ENCODE assay signal across 25 cellular contexts in the genomic region with DNA sequence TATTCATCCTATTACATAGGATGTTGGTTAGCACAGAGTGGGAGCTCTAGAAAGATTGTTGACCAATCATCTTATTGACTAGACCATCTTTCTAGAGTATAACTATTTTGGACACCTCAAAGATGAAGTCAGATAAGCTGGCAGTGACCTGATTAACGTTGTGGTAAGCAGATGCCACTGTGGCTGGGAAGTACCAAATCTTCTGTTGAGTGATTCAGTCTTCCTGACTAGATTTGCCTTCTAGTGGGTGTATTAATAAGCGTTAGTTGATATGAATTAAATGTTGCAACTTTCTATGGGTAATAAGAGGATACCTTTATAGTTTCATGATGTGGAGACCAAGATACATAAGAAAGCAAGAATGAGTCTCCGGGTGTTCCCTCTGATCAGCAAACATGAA.
"Had no signal": no experiment of that assay in that cellular context is flagged by ENCODE, and none has a peak within 500 bp of the region (broad histone marks: within the 10 kb centered on the region; RNA-seq: fewer than 3 reads in every experiment).

No MANE protein-coding gene starts in this region.

- H3K4me3 ChIP-seq: hepatocyte, left ventricle myocardium inferior, lung, pancreas, prostate gland, spleen, tibial nerve, uterus had no signal

- H3K4me1 Mint-ChIP-seq: mesothelial cell of epicardium; naive B cell; nephron; neural crest cell; stimulated activated memory B cell treated with anti-CD40 and anti-IgM and Interleukin-4, amounts not matched to agents 10 μg/mL and 1 μg/mL and 100 μg/mL, for 72 hours; stimulated activated naive CD8-positive, alpha-beta T cell treated with anti-CD3 and anti-CD28 coated beads, Interleukin-15, amount 100 ng/mL, for 72 hours had no signal

- ATAC-seq: pancreas; right cardiac atrium; sciatic nerve; stimulated activated memory B cell treated with anti-CD40 and anti-IgM and Interleukin-4, amounts not matched to agents 10 μg/mL and 1 μg/mL and 100 μg/mL, for 72 hours; stimulated activated naive CD8-positive, alpha-beta T cell treated with anti-CD3 and anti-CD28 coated beads, Interleukin-15, amount 100 ng/mL, for 72 hours had no signal

- H3K36me3 Mint-ChIP-seq: mesothelial cell of epicardium; naive B cell; stimulated activated memory B cell treated with anti-CD40 and anti-IgM and Interleukin-4, amounts not matched to agents 10 μg/mL and 1 μg/mL and 100 μg/mL, for 72 hours; type B pancreatic cell had no signal

- H3K9me3 ChIP-seq: left ventricle myocardium inferior, pancreas, prostate gland, spleen, tibial nerve, uterus had no signal

- H3K27ac ChIP-seq: hepatocyte, left ventricle myocardium inferior, pancreas, prostate gland, spleen, tibial nerve, uterus had no signal

- H3K36me3 ChIP-seq: pancreas, prostate gland, uterus had no signal

- H3K4me2 ChIP-seq: hepatocyte had no signal

- H3K4me1 ChIP-seq: left ventricle myocardium inferior, pancreas, prostate gland, spleen, tibial nerve, uterus had no signal

- H3K9me3 Mint-ChIP-seq: mesothelial cell of epicardium; naive B cell; nephron; neural crest cell; stimulated activated memory B cell treated with anti-CD40 and anti-IgM and Interleukin-4, amounts not matched to agents 10 μg/mL and 1 μg/mL and 100 μg/mL, for 72 hours; stimulated activated naive CD8-positive, alpha-beta T cell treated with anti-CD3 and anti-CD28 coated beads, Interleukin-15, amount 100 ng/mL, for 72 hours; type B pancreatic cell had no signal

- DNase-seq: left ventricle myocardium inferior; mesendoderm; naive B cell; nucleus accumbens; pancreas; posterior cingulate gyrus; retina; right cardiac atrium; small intestine; spleen; stimulated activated CD4-positive, alpha-beta T cell treated with anti-CD3 and anti-CD28 coated beads, Interleukin-4, amount 100 ng/mL, for 24 hours; stimulated activated naive CD4-positive, alpha-beta T cell treated with Interleukin-2 at 50 U/mL for 16 hours; stimulated activated naive CD8-positive, alpha-beta T cell treated with anti-CD3 and anti-CD28 coated beads, Interleukin-15, amount 100 ng/mL, for 72 hours; substantia nigra; uterus had no signal

- H3K4me3 Mint-ChIP-seq: mesothelial cell of epicardium; naive B cell; nephron; neural crest cell; stimulated activated memory B cell treated with anti-CD40 and anti-IgM and Interleukin-4, amounts not matched to agents 10 μg/mL and 1 μg/mL and 100 μg/mL, for 72 hours; stimulated activated naive CD8-positive, alpha-beta T cell treated with anti-CD3 and anti-CD28 coated beads, Interleukin-15, amount 100 ng/mL, for 72 hours; type B pancreatic cell had no signal

- H3K79me2 ChIP-seq: hepatocyte had no signal

- H3K27me3 ChIP-seq: hepatocyte, pancreas, spleen, tibial nerve, uterus had no signal

- H2AFZ ChIP-seq: hepatocyte had no signal

- H3K27ac Mint-ChIP-seq: mesothelial cell of epicardium; naive B cell; nephron; stimulated activated memory B cell treated with anti-CD40 and anti-IgM and Interleukin-4, amounts not matched to agents 10 μg/mL and 1 μg/mL and 100 μg/mL, for 72 hours; stimulated activated naive CD8-positive, alpha-beta T cell treated with anti-CD3 and anti-CD28 coated beads, Interleukin-15, amount 100 ng/mL, for 72 hours; type B pancreatic cell had no signal

- H3K27me3 Mint-ChIP-seq: naive B cell had no signal
